Comparison of ENCODE assay signal across 1 cellular context in genomic region chr19:4521170-4521887, GRCh38.
TF ChIP-seq lines count a peak whose summit lies in the region.

No MANE protein-coding gene starts in this region.

TF ChIP-seq in HepG2, 621 proteins besides CTCF, POLR2A, EP300 and RAD21 (continued from another document and continues in another):
- peak; percentile 84 for TF ChIP-seq PATZ1 (CRISPR knock-in tag; IDR thresholded peaks at IDR 0.05)
- 0 out of 2 replicates have a peak, but pooled peaks have one; percentile 32 for TF ChIP-seq PRDM10 (CRISPR knock-in tag; IDR thresholded peaks at IDR 0.05; ENCODE audit: low read depth)
- TF ChIP-seq TFDP2 (CRISPR knock-in tag; IDR thresholded peaks at IDR 0.05) = no peak
- no peak for TF ChIP-seq ZNF564 (CRISPR knock-in tag; IDR thresholded peaks at IDR 0.05)
- 0 out of 2 replicates have a peak, but pooled peaks have one; percentile 24 for TF ChIP-seq SP5 (CRISPR knock-in tag; IDR thresholded peaks at IDR 0.05; ENCODE audit: borderline replicate concordance, low read depth)
- TF ChIP-seq ZNF317 (CRISPR knock-in tag; IDR thresholded peaks at IDR 0.05) = no peak
- TF ChIP-seq SNAPC4 (CRISPR knock-in tag; IDR thresholded peaks at IDR 0.05) = no peak
- TF ChIP-seq HNRNPL (IDR thresholded peaks at IDR 0.05; ENCODE audit: low read depth, low read length) = no peak
- peak; percentile 51 for TF ChIP-seq BCL6 (CRISPR knock-in tag; IDR thresholded peaks at IDR 0.05)
- TF ChIP-seq TFDP1 (CRISPR knock-in tag; IDR thresholded peaks at IDR 0.05; ENCODE audit: borderline replicate concordance) = 0 out of 2 replicates have a peak, but pooled peaks have one; percentile 30
- no peak for TF ChIP-seq SIX4 (CRISPR knock-in tag; IDR thresholded peaks at IDR 0.05)
- 0 out of 2 replicates have a peak, but pooled peaks have one; percentile 30 for TF ChIP-seq ZMYM2 (CRISPR knock-in tag; IDR thresholded peaks at IDR 0.05)
- no peak for TF ChIP-seq RELA (CRISPR knock-in tag; IDR thresholded peaks at IDR 0.05)
- no peak for TF ChIP-seq NFYC (CRISPR knock-in tag; IDR thresholded peaks at IDR 0.05)
- no peak for TF ChIP-seq ZNF615 (CRISPR knock-in tag; IDR thresholded peaks at IDR 0.05; ENCODE audit: borderline replicate concordance)
- no peak for TF ChIP-seq ZNF207 (IDR thresholded peaks at IDR 0.05; ENCODE audit: borderline replicate concordance)
- no peak for TF ChIP-seq PBX2 (CRISPR knock-in tag; IDR thresholded peaks at IDR 0.05)
- TF ChIP-seq SOX5 (CRISPR knock-in tag; IDR thresholded peaks at IDR 0.05; ENCODE audit: borderline replicate concordance) = peak; percentile 39; the same call in 1 of the 2 replicates
- no peak for TF ChIP-seq RERE (CRISPR knock-in tag; IDR thresholded peaks at IDR 0.05; ENCODE audit: low read depth)
- no peak for TF ChIP-seq POLR2AphosphoS2 (IDR thresholded peaks at IDR 0.05; ENCODE audit: low read depth, low read length)
- 0 out of 2 replicates have a peak, but pooled peaks have one; percentile 23 for TF ChIP-seq DRAP1 (CRISPR knock-in tag; IDR thresholded peaks at IDR 0.05)
- no peak for TF ChIP-seq TBL1XR1 (IDR thresholded peaks at IDR 0.05; ENCODE audit: borderline replicate concordance, low read length, partially characterized antibody)
- TF ChIP-seq RFX3 (CRISPR knock-in tag; IDR thresholded peaks at IDR 0.05) = no peak
- TF ChIP-seq RARG (CRISPR knock-in tag; IDR thresholded peaks at IDR 0.05; ENCODE audit: low read depth) = no peak
- peak; percentile 23; the same call in 1 of the 2 replicates for TF ChIP-seq YEATS4 (CRISPR knock-in tag; IDR thresholded peaks at IDR 0.05; ENCODE audit: borderline replicate concordance)
- TF ChIP-seq RXRA (CRISPR knock-in tag; IDR thresholded peaks at IDR 0.05) = peak; percentile 89
- no peak for TF ChIP-seq MAF1 (CRISPR knock-in tag; IDR thresholded peaks at IDR 0.05; ENCODE audit: borderline replicate concordance)
- TF ChIP-seq SKI (IDR thresholded peaks at IDR 0.05; ENCODE audit: partially characterized antibody) = peak; percentile 57
- peak; percentile 75 for TF ChIP-seq CEBPG (CRISPR knock-in tag; IDR thresholded peaks at IDR 0.05)
- peak; percentile 32; the same call in 1 of the 2 replicates for TF ChIP-seq MAX (IDR thresholded peaks at IDR 0.05)
- TF ChIP-seq HBP1 (CRISPR knock-in tag; IDR thresholded peaks at IDR 0.05; ENCODE audit: low read depth) = no peak
